Comparison of ENCODE assay signal across 1 cellular context in genomic region chr9:114000671-114001409, GRCh38.
TF ChIP-seq lines count a peak whose summit lies in the region.

No MANE protein-coding gene starts in this region.

TF ChIP-seq in GM23338, 12 proteins besides CTCF, POLR2A, EP300 and RAD21 (continued from another document):
- TF ChIP-seq ZNF462 (CRISPR knock-in tag; IDR thresholded peaks at IDR 0.05) (no peak), CREB1 (CRISPR knock-in tag; IDR thresholded peaks at IDR 0.05; ENCODE audit: low read depth) (no peak), ZNF114 (CRISPR knock-in tag; IDR thresholded peaks at IDR 0.05) (no peak), EZH2phosphoT487 (IDR thresholded peaks at IDR 0.05; ENCODE audit: unreplicated experiment) (no peak), ETS1 (IDR thresholded peaks at IDR 0.05) (no peak)
